Comparison of ENCODE assay signal across 20 cellular contexts in the genomic region with DNA sequence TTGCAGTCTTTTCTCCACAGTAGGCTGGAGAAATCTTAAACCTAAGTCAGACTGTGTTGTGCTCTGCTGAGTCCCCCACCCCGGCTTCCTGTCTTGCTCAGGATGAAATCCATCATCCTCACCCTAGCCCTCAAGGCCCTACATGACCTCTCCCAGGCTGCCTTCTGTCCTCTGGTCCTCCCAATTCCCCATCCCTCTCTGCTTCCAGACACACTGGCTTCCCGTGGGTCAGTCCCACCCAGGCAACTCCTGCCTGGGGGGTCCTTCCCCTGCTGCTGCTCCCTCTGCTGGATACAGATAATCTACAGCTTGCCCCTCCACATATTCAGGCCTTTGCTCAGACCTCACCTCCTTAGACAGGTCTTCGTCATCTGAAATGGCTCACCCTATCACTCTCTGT. TPM values are rescaled to one million over a fixed set of nuclear protein-coding genes. Genes with fewer than 3 reads are reported as not detected.
DNase-seq lines count a peak whose midpoint lies in the region; ATAC-seq, FAIRE-seq and TF ChIP-seq lines count a peak whose summit lies in the region.
"Had no signal": no experiment of that assay in that cellular context is flagged by ENCODE, and none has a peak within 500 bp of the region (broad histone marks: within the 10 kb centered on the region; RNA-seq: fewer than 3 reads in every experiment).

No MANE protein-coding gene starts in this region.

- H2AK5ac ChIP-seq in H1 (ENCODE audit: low read depth, low read length) = no peak overlapping the region

- no peak overlapping the region for H3K18ac ChIP-seq in H1 (ENCODE audit: extremely low read depth, low read length)

- no peak for FAIRE-seq in H1 (lab: Jason Lieb, UNC)
- FAIRE-seq: small intestine had no signal

- H3K4me1 ChIP-seq in H1 (replicated peaks in 1 of 4; ENCODE audit: control insufficient read depth in 3 of 4, insufficient read depth in 4 of 4, low read length in 3 of 4) = peaks cover 0 to 12% (median 4%) of the 10 kb centered on the region in 4 experiments; a peak in 5 of 7 replicates

- H3K4me1 Mint-ChIP-seq in stimulated activated memory B cell treated with anti-CD40 and anti-IgM and Interleukin-4, amounts not matched to agents 10 μg/mL and 1 μg/mL and 100 μg/mL, for 72 hours = no peaks in the 10 kb centered on the region

- H3K23me2 ChIP-seq in H1 (ENCODE audit: low read depth, low read length) = no peaks in the 10 kb centered on the region

- no peak overlapping the region for H2BK120ac ChIP-seq in H1 (replicated peaks; ENCODE audit: low read depth, low read length)

- no peak overlapping the region for H3K4me3 Mint-ChIP-seq in stimulated activated memory B cell treated with anti-CD40 and anti-IgM and Interleukin-4, amounts not matched to agents 10 μg/mL and 1 μg/mL and 100 μg/mL, for 72 hours
- H3K4me3 Mint-ChIP-seq: activated T-cell treated with anti-CD3 and anti-CD28 coated beads, Interleukin-2, amount 50 U/mL, for 4 hours; stimulated activated naive CD8-positive, alpha-beta T cell treated with anti-CD3 and anti-CD28 coated beads, Interleukin-15, amount 100 ng/mL, for 72 hours; T-helper 2 cell treated with Interferon-gamma antibody and Interleukin-4, amounts not matched to agents 5 μg/mL and 100 μg/mL, for 36 hours had no signal

- no peaks in the 10 kb centered on the region for H3K9me3 ChIP-seq in H1 (ENCODE audit: insufficient read depth in 2 of 2, low read depth in 1 of 2, low read length in 1 of 2)

- H2BK5ac ChIP-seq in H1 (ENCODE audit: low read depth, low read length) = no peak overlapping the region

- no peaks in the 10 kb centered on the region for H3K36me3 Mint-ChIP-seq in stimulated activated memory B cell treated with anti-CD40 and anti-IgM and Interleukin-4, amounts not matched to agents 10 μg/mL and 1 μg/mL and 100 μg/mL, for 72 hours

- peak; percentile 41 for ATAC-seq in stimulated activated memory B cell treated with anti-CD40 and anti-IgM and Interleukin-4, amounts not matched to agents 10 μg/mL and 1 μg/mL and 100 μg/mL, for 72 hours
- no peak for ATAC-seq in GM21526 (IDR thresholded peaks at IDR 0.05; ENCODE audit: low FRiP score, unreplicated experiment)
- ATAC-seq in HG03439 (IDR thresholded peaks at IDR 0.05; ENCODE audit: unreplicated experiment) = no peak
- ATAC-seq: activated T-cell treated with anti-CD3 and anti-CD28 coated beads, Interleukin-2, amount 50 U/mL, for 4 hours; stimulated activated naive CD8-positive, alpha-beta T cell treated with anti-CD3 and anti-CD28 coated beads, Interleukin-15, amount 100 ng/mL, for 72 hours had no signal

- H3K79me1 ChIP-seq in H1 (ENCODE audit: low read depth, low read length) = no peaks in the 10 kb centered on the region

- no peaks in the 10 kb centered on the region for H3K79me2 ChIP-seq in H1 (ENCODE audit: control insufficient read depth in 1 of 2, insufficient read depth in 2 of 2, low read length in 2 of 2)

- TF ChIP-seq POLR2A in H1 (IDR thresholded peaks at IDR 0.05; ENCODE audit: control extremely low read depth in 1 of 2, low read depth in 2 of 2, low read length in 2 of 2) = no peak

- H2BK15ac ChIP-seq in H1 (ENCODE audit: low read length) = 0 out of 2 replicates have a peak overlapping the region, but pooled peaks have one; percentile 31

- TF ChIP-seq CTCF in H1 (IDR thresholded peaks at IDR 0.05; ENCODE audit: control extremely low read depth in 1 of 3, insufficient read depth in 1 of 3, low read depth in 1 of 3, low read length in 3 of 3) = peak; percentile 34 to 46 (median 44)

- H4K5ac ChIP-seq in H1 (ENCODE audit: insufficient read length, low read depth, low read length) = no peak overlapping the region

- H2AFZ ChIP-seq in H1 (ENCODE audit: low read length) = no peak overlapping the region

- no peaks in the 10 kb centered on the region for H3K9me3 Mint-ChIP-seq in stimulated activated memory B cell treated with anti-CD40 and anti-IgM and Interleukin-4, amounts not matched to agents 10 μg/mL and 1 μg/mL and 100 μg/mL, for 72 hours
- H3K9me3 Mint-ChIP-seq: activated T-cell treated with anti-CD3 and anti-CD28 coated beads, Interleukin-2, amount 50 U/mL, for 4 hours; stimulated activated naive CD8-positive, alpha-beta T cell treated with anti-CD3 and anti-CD28 coated beads, Interleukin-15, amount 100 ng/mL, for 72 hours; T-helper 2 cell treated with Interferon-gamma antibody and Interleukin-4, amounts not matched to agents 5 μg/mL and 100 μg/mL, for 36 hours had no signal

- H3K36me3 ChIP-seq in H1 (ENCODE audit: control insufficient read depth in 2 of 4, insufficient read depth in 4 of 4, low read length in 3 of 4) = no peaks in the 10 kb centered on the region

- H3K4me3 ChIP-seq in H1 (ENCODE audit: extremely low read depth in 1 of 4, insufficient read depth in 2 of 4, low read depth in 3 of 4, low read length in 4 of 4) = no peak overlapping the region
- H3K4me3 ChIP-seq: coronary artery, lung had no signal

- no peak overlapping the region for H2BK20ac ChIP-seq in H1 (ENCODE audit: low read length)

- POLR2A ChIA-PET in H1 (lab: Charles Lee; ENCODE audit: partially characterized antibody) = no interaction called here

- no peak overlapping the region for H3K14ac ChIP-seq in H1 (ENCODE audit: insufficient read length)

- H4K91ac ChIP-seq in H1 (replicated peaks; ENCODE audit: insufficient read length, low read length) = peak overlapping the region; percentile 5

- peak; percentile 24 to 51; a peak in 3 of 4 replicates for TF ChIP-seq RAD21 in H1 (IDR thresholded peaks at IDR 0.05 in 1 of 2, conservative IDR thresholded peaks at IDR 0.05 in 1 of 2; ENCODE audit: low read depth in 2 of 2, low read length in 2 of 2)

- DNase-seq in NCI-H82 (lab: John Stamatoyannopoulos, UW) (peak; percentile 61), NCI-H82 treated with DMSO at 0.1 percent for 48 hours (lab: John Stamatoyannopoulos, UW; ENCODE audit: unreplicated experiment) (no peak), NAMALWA (ENCODE audit: low spot score) (peak; percentile 26), H1 (ENCODE audit: low read depth in 1 of 2, low spot score in 2 of 2) (no peak), hepatic stellate cell (ENCODE audit: low spot score) (no peak)
- DNase-seq: activated CD4-positive, alpha-beta T cell treated with anti-CD3 and anti-CD28 coated beads for 48 hours; activated T-cell treated with anti-CD3 and anti-CD28 coated beads, Interleukin-2, amount 50 U/mL, for 4 hours; NCI-H187 treated with DMSO at 0.1 percent for 48 hours; NCI-H69; occipital lobe; small intestine; stimulated activated naive CD8-positive, alpha-beta T cell treated with anti-CD3 and anti-CD28 coated beads, Interleukin-15, amount 100 ng/mL, for 72 hours had no signal

- WGBS in H1 (ENCODE audit: extremely low coverage in 1 of 2, insufficient coverage in 1 of 2, insufficient read length in 1 of 2, insufficient replicate concordance in 2 of 2, low coverage in 1 of 2, low lambda C conversion rate in 2 of 2, missing lambda C conversion rate in 1 of 2), 2 experiments = 74% methylated on average over 3 of the region's 3 CpGs; no CpG with 5 or more reads in 1 of the 2 experiments

- no peak for TF ChIP-seq EP300 in H1 (IDR thresholded peaks at IDR 0.05; ENCODE audit: borderline replicate concordance in 1 of 2, low read depth in 2 of 2, low read length in 2 of 2)

- H3K23ac ChIP-seq in H1 (ENCODE audit: insufficient read length) = no peak overlapping the region

- CTCF ChIA-PET in H1 (lab: Charles Lee; ENCODE audit: partially characterized antibody) = interaction anchor here (0.7 to 2.7 kb wide), 21 partner anchors 9 to 443 kb away, joined by 3 to 46 read pairs (median 6); no protein-coding TSS in a partner anchor

- H3K27me3 Mint-ChIP-seq in stimulated activated memory B cell treated with anti-CD40 and anti-IgM and Interleukin-4, amounts not matched to agents 10 μg/mL and 1 μg/mL and 100 μg/mL, for 72 hours = peaks cover 19% of the 10 kb centered on the region
- H3K27me3 Mint-ChIP-seq: stimulated activated naive CD8-positive, alpha-beta T cell treated with anti-CD3 and anti-CD28 coated beads, Interleukin-15, amount 100 ng/mL, for 72 hours had no signal

- no peak overlapping the region for H4K8ac ChIP-seq in H1 (ENCODE audit: extremely low read depth, insufficient read depth, low read length)

- H3K27ac Mint-ChIP-seq in stimulated activated memory B cell treated with anti-CD40 and anti-IgM and Interleukin-4, amounts not matched to agents 10 μg/mL and 1 μg/mL and 100 μg/mL, for 72 hours = no peak overlapping the region
- H3K27ac Mint-ChIP-seq: stimulated activated naive CD8-positive, alpha-beta T cell treated with anti-CD3 and anti-CD28 coated beads, Interleukin-15, amount 100 ng/mL, for 72 hours; T-helper 2 cell treated with Interferon-gamma antibody and Interleukin-4, amounts not matched to agents 5 μg/mL and 100 μg/mL, for 36 hours had no signal

- no peak overlapping the region for H3K4ac ChIP-seq in H1 (replicated peaks; ENCODE audit: insufficient read length, low read depth, low read length)

- no peak overlapping the region for H3K56ac ChIP-seq in H1 (replicated peaks; ENCODE audit: insufficient read length, low read depth, low read length)

- no peak overlapping the region for H3K4me2 ChIP-seq in H1 (ENCODE audit: insufficient read depth in 1 of 2, low read depth in 2 of 2, low read length in 2 of 2)

- no peaks in the 10 kb centered on the region for H3K27me3 ChIP-seq in H1 (replicated peaks in 1 of 4; ENCODE audit: control insufficient read depth in 3 of 4, extremely low read depth in 1 of 4, insufficient read depth in 3 of 4, low read length in 3 of 4)

- no peaks in the 10 kb centered on the region for H4K20me1 ChIP-seq in H1 (replicated peaks in 1 of 2; ENCODE audit: control insufficient read depth in 1 of 2, insufficient read depth in 2 of 2, low read length in 2 of 2)

- no peak overlapping the region for H2BK12ac ChIP-seq in H1 (ENCODE audit: low read depth, low read length)

- no peak overlapping the region for H3K9ac ChIP-seq in H1 (replicated peaks in 1 of 4; ENCODE audit: extremely low read depth in 1 of 4, low read depth in 3 of 4, low read length in 3 of 4)

- H3K27ac ChIP-seq in H1 (ENCODE audit: low read depth, low read length) = no peak overlapping the region
- H3K27ac ChIP-seq: coronary artery, RWPE1 had no signal

TF ChIP-seq in H1, 55 proteins besides CTCF, POLR2A, EP300 and RAD21 (continues in another document):
- no peak for TF ChIP-seq TCF12 (IDR thresholded peaks at IDR 0.05; ENCODE audit: low read depth, low read length)
- no peak for TF ChIP-seq ASH2L (IDR thresholded peaks at IDR 0.05; ENCODE audit: low read length)
- no peak for TF ChIP-seq KDM1A (IDR thresholded peaks at IDR 0.05; ENCODE audit: borderline replicate concordance, low read length)
- no peak for TF ChIP-seq TBP (IDR thresholded peaks at IDR 0.05; ENCODE audit: low read depth, low read length)

RNA-seq across cellular contexts. Expression of a gene that starts 18.4 kb away (rescaled TPM):
- not detected in 2 replicates for total RNA-seq in H1 (2021; fragmentation: NEBNext Ultra II Directional; extraction: Animal tissue kit (Norgen Biotek cat#: 25700))
- polyA plus RNA-seq in H1 (2011; rRNA removed) = 0.63 TPM in 1 of 2 replicates, not detected in the other
- 0.18 TPM for polyA plus RNA-seq in H1 (2011; cell fraction: cytosol; rRNA removed)
- polyA plus RNA-seq in H1 (2011; cell fraction: nucleus; rRNA removed) = 0.40 TPM
- polyA plus RNA-seq in H1 (2012, experiment 1 of 2) = not detected in 4 replicates
- polyA plus RNA-seq in H1 (2012, experiment 2 of 2) = not detected
- 0.04 TPM for polyA plus RNA-seq in H1 (2013, experiment 1 of 2)
- polyA plus RNA-seq in H1 (2013, experiment 2 of 2) = not detected
- not detected in 2 replicates for polyA minus RNA-seq in H1 (2011; rRNA and poly(A)+ RNA removed)
- polyA minus RNA-seq in H1 (2011; cell fraction: cytosol; rRNA and poly(A)+ RNA removed) = not detected
- polyA minus RNA-seq in H1 (2011; cell fraction: nucleus; rRNA and poly(A)+ RNA removed) = not detected
- total RNA-seq: A172; activated T-cell treated with anti-CD3 and anti-CD28 coated beads, Interleukin-2, amount 50 U/mL, for 4 hours; lung; occipital lobe had no signal
- polyA plus RNA-seq: lung, small intestine had no signal

Comparison
In these comparisons a context has a peak if more than half of its experiments do, and no peak if none do; other contexts are left out.
1. DNase-seq: peak in NCI-H82 (single experiment) and NAMALWA (single experiment); none in NCI-H82 treated with DMSO at 0.1 percent for 48 hours (single experiment), H1 (0 of 2) and hepatic stellate cell (single experiment).